ENCODE assay signal across 8 cellular contexts in genomic region chr1:19596065-19596718, GRCh38. TPM values are rescaled to one million over a fixed set of nuclear protein-coding genes. Genes with fewer than 3 reads are reported as not detected.
A peak's percentile ranks its signal among the peaks of the same experiment; 100 is the strongest.
DNase-seq lines count a peak whose midpoint lies in the region; ATAC-seq and TF ChIP-seq lines count a peak whose summit lies in the region.

No MANE protein-coding gene starts in this region.

- H3K36me3 ChIP-seq in adrenal gland (replicated peaks in 1 of 2) (no peaks in the 10 kb centered on the region), iPS-18a (ENCODE audit: control insufficient read depth, low read depth, low read length) (peaks cover 3% of the 10 kb centered on the region), smooth muscle cell (ENCODE audit: low read depth) (no peaks in the 10 kb centered on the region)

- WGBS in adrenal gland, 4 donors = 2 to 5% (median 4%) methylated on average over 11 of the region's 11 CpGs
- 10% methylated on average over 11 of the region's 11 CpGs for WGBS in smooth muscle cell (ENCODE audit: low lambda C conversion rate)

- H3K4me2 ChIP-seq in smooth muscle cell = peak overlapping the region; percentile 84

- TF ChIP-seq CTCF in adrenal gland (IDR thresholded peaks at IDR 0.05) (no peak), smooth muscle cell (IDR thresholded peaks at IDR 0.05; ENCODE audit: borderline replicate concordance, insufficient read depth, poor library complexity, severe bottlenecking) (no peak)

- peak overlapping the region; percentile 86 for H3K9ac ChIP-seq in iPS-18a (ENCODE audit: low read length)
- peak overlapping the region; percentile 98 for H3K9ac ChIP-seq in smooth muscle cell (ENCODE audit: low read depth)

- H3K27me3 ChIP-seq in adrenal gland = no peaks in the 10 kb centered on the region
- no peaks in the 10 kb centered on the region for H3K27me3 ChIP-seq in iPS-18a (ENCODE audit: control insufficient read depth, insufficient read depth, low read length)
- H3K27me3 ChIP-seq in smooth muscle cell (ENCODE audit: low read depth) = peaks cover 5% of the 10 kb centered on the region

- DNase-seq in NCI-H1417 treated with DMSO at 0.1 percent for 48 hours (lab: John Stamatoyannopoulos, UW) = peak; percentile 5
- DNase-seq in adrenal gland = peak in 5 of 7 donors; percentile 19 to 62 (median 44)
- no peak for DNase-seq in smooth muscle cell (lab: John Stamatoyannopoulos, UW; ENCODE audit: unreplicated experiment)

- peak overlapping the region; percentile 73 for H3K4me3 ChIP-seq in GM08714 (ENCODE audit: low read length)
- peak overlapping the region; percentile 38 to 99 (median 82) for H3K4me3 ChIP-seq in adrenal gland
- peak overlapping the region; percentile 96 for H3K4me3 ChIP-seq in iPS-18a (ENCODE audit: low read length)
- H3K4me3 ChIP-seq in smooth muscle cell = peak overlapping the region; percentile 89

- intact Hi-C loops in adrenal gland (cut with DNase I) = no loop called here

- peaks cover 6 to 35% of the 10 kb centered on the region in 2 donors for H3K4me1 ChIP-seq in adrenal gland (replicated peaks in 1 of 2)
- peaks cover 10% of the 10 kb centered on the region for H3K4me1 ChIP-seq in iPS-18a (ENCODE audit: control insufficient read depth, low read depth, low read length)
- H3K4me1 ChIP-seq in smooth muscle cell (ENCODE audit: low read depth) = peaks cover 11% of the 10 kb centered on the region

- H2AFZ ChIP-seq in smooth muscle cell (ENCODE audit: low read depth) = peak overlapping the region; percentile 77

- no peak for ATAC-seq in GM21576 (IDR thresholded peaks at IDR 0.05; ENCODE audit: unreplicated experiment)
- no peak for ATAC-seq in HG02678 (IDR thresholded peaks at IDR 0.05; ENCODE audit: unreplicated experiment)
- ATAC-seq in HG03521 (IDR thresholded peaks at IDR 0.05; ENCODE audit: unreplicated experiment) = no peak

- H3K9me3 ChIP-seq in adrenal gland (replicated peaks in 1 of 3) (no peaks in the 10 kb centered on the region), iPS-18a (ENCODE audit: control insufficient read depth, low read depth, low read length) (no peaks in the 10 kb centered on the region), smooth muscle cell (replicated peaks; ENCODE audit: low read depth) (no peaks in the 10 kb centered on the region)

- H3K79me2 ChIP-seq in smooth muscle cell (ENCODE audit: low read depth) = peaks cover 43% of the 10 kb centered on the region

- peaks cover 5% of the 10 kb centered on the region for H3F3A ChIP-seq in smooth muscle cell (ENCODE audit: low read depth)

- peak overlapping the region; percentile 22 to 96 (median 95) for H3K27ac ChIP-seq in adrenal gland
- peak overlapping the region; percentile 90 for H3K27ac ChIP-seq in iPS-18a (ENCODE audit: low read length)
- peak overlapping the region; percentile 95 for H3K27ac ChIP-seq in smooth muscle cell (ENCODE audit: low read depth)

- peaks cover 28% of the 10 kb centered on the region for H4K20me1 ChIP-seq in smooth muscle cell (ENCODE audit: low read depth)

- TF ChIP-seq POLR2A in adrenal gland (IDR thresholded peaks at IDR 0.05) = no peak

RNA-seq across cellular contexts. Expression of gene NBL1, which starts 47.9 kb away (rescaled TPM):
- total RNA-seq in adrenal gland = 10 to 100 TPM; 12.8 to 61.0 (median 29.7) TPM
- polyA plus RNA-seq in adrenal gland = 10 to 100 TPM; 11.3 to 42.7 (median 29.4) TPM
- total RNA-seq in smooth muscle cell = 9.4 and 12.3 TPM in 2 replicates
- polyA plus RNA-seq in smooth muscle cell = 35.9 and 46.9 TPM in 2 replicates
